In the genomic region with DNA sequence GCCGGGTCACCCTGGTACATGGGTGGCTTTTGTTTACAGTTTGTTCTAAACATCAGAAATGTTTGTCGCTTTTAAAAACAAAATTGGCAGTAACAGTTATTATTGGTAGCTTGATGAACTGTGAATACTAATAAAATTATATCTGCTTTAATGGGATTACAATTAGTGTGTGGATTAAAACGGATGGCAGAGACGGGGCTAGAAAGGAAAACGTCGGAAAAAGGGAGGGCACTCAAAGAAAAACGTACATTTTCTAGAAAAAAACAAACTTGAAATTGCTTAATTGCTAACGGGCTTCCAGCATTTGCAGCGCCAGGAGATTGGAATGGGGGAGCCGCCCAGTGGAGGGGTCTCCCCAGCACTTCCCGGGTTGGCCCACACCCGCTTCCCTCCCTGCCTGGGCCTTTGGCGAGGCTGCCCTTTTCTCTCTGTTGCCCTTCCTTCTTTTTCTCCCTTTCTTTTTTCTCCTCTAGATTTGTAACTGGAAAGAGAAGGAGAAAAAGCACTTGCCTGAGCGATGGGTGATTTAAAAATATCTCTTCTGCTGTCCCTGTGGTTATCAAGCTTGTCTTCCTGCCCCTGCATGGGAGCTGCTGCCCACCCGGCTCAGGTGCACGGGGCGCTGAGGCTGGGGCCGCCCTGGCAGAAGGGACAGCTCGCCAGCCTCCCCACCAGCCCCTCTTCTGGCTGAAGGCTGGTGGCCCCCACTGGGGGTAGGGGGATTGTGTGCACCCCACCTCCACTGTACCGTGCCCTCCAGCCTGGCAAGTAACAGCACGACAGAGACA, we compare ENCODE assay signal across 11 cellular contexts. TPM values are rescaled to one million over a fixed set of nuclear protein-coding genes. Genes with fewer than 3 reads are reported as not detected.
DNase-seq lines count a peak whose midpoint lies in the region; ATAC-seq, FAIRE-seq and TF ChIP-seq lines count a peak whose summit lies in the region.
"Had no signal": no experiment of that assay in that cellular context is flagged by ENCODE, and none has a peak within 500 bp of the region (broad histone marks: within the 10 kb centered on the region; RNA-seq: fewer than 3 reads in every experiment).

No MANE protein-coding gene starts in this region.

- no peaks in the 10 kb centered on the region for H3K9me1 ChIP-seq in keratinocyte (ENCODE audit: control insufficient read depth, extremely low read depth, insufficient read depth, low read length)

- no peaks in the 10 kb centered on the region for H3K9me3 Mint-ChIP-seq in HFFc6
- H3K9me3 Mint-ChIP-seq: T-helper 1 cell treated with Interleukin-12 subunit alpha and Interleukin-12 subunit beta and Interleukin-4 antibody, amounts not matched to agents 30 μg/mL and 1 μg/mL, for 36 hours had no signal

- H3K27me3 Mint-ChIP-seq in HFFc6 (ENCODE audit: insufficient read depth) = peaks cover 4% of the 10 kb centered on the region; the same call in 1 of the 2 replicates

- no peak for ATAC-seq in GM21786 (IDR thresholded peaks at IDR 0.05; ENCODE audit: unreplicated experiment)
- ATAC-seq in HG03135 (IDR thresholded peaks at IDR 0.05; ENCODE audit: unreplicated experiment) = no peak
- no peak for ATAC-seq in GM21367 (IDR thresholded peaks at IDR 0.05; ENCODE audit: unreplicated experiment)

- H3K4me3 ChIP-seq in keratinocyte (ENCODE audit: control insufficient read depth in 2 of 3, extremely low read depth in 1 of 3, insufficient read depth in 2 of 3, low read depth in 1 of 3, low read length in 3 of 3) (peak overlapping the region; percentile 49 to 81 (median 71)), spleen (peak overlapping the region in 4 of 8 donors; percentile 57 to 79 (median 64))

- peaks cover 3% of the 10 kb centered on the region; the same call in 1 of the 2 replicates for H3K36me3 Mint-ChIP-seq in HFFc6 (ENCODE audit: low read depth)

- intact Hi-C loops in spleen (cut with DNase I; ENCODE audit: low total_unique reads) = no loop called here

- peak overlapping the region; percentile 90 for H3K4me2 ChIP-seq in keratinocyte (ENCODE audit: control insufficient read depth, extremely low read depth, insufficient read depth, low read depth, low read length)

- no peaks in the 10 kb centered on the region for H3K9me3 ChIP-seq in keratinocyte (ENCODE audit: control insufficient read depth, low read depth, low read length)
- no peaks in the 10 kb centered on the region for H3K9me3 ChIP-seq in spleen

- H3K27ac ChIP-seq in keratinocyte (ENCODE audit: control insufficient read depth, insufficient read depth, low read length) (peak overlapping the region; percentile 63), spleen (peak overlapping the region; percentile 66 to 95 (median 90))

- dilution Hi-C loops in keratinocyte (cut with MboI; ENCODE audit: extremely low pct_ligation_motif_present, low sequenced_read_pairs) = no loop called here

- no peaks in the 10 kb centered on the region for H3K36me3 ChIP-seq in keratinocyte (ENCODE audit: control insufficient read depth in 2 of 2, extremely low read depth in 1 of 2, insufficient read depth in 2 of 2, low read length in 2 of 2)
- no peaks in the 10 kb centered on the region for H3K36me3 ChIP-seq in spleen

- no peaks in the 10 kb centered on the region for H3K27me3 ChIP-seq in keratinocyte (ENCODE audit: control insufficient read depth, extremely low read depth, insufficient read depth, low read length)
- H3K27me3 ChIP-seq in spleen (replicated peaks in 1 of 7) = peaks cover 4 to 96% (median 47%) of the 10 kb centered on the region in 7 donors

- H2AFZ ChIP-seq in keratinocyte (ENCODE audit: control insufficient read depth, low read length) = no peak overlapping the region

- H4K20me1 ChIP-seq in keratinocyte (ENCODE audit: control insufficient read depth, extremely low read depth, insufficient read depth, low read length) = no peaks in the 10 kb centered on the region

- peaks cover 39% of the 10 kb centered on the region for H3K4me1 ChIP-seq in keratinocyte (ENCODE audit: control insufficient read depth, extremely low read depth, insufficient read depth, low read length)
- H3K4me1 ChIP-seq in spleen = peaks cover 32 to 93% (median 67%) of the 10 kb centered on the region in 6 donors

- no peak for FAIRE-seq in keratinocyte (lab: Jason Lieb, UNC)
- FAIRE-seq: colon, GM18507 had no signal

- no peak for DNase-seq in HFFc6
- peak; percentile 43 for DNase-seq in astrocyte of the hippocampus (ENCODE audit: low read depth, low spot score)
- DNase-seq in keratinocyte (ENCODE audit: low read depth, low spot score) = no peak
- DNase-seq in spleen = no peak
- DNase-seq in NCI-H446 (lab: John Stamatoyannopoulos, UW) = no peak

- H3K4me3 Mint-ChIP-seq in HFFc6 = peak overlapping the region; percentile 94
- H3K4me3 Mint-ChIP-seq: T-helper 1 cell treated with Interleukin-12 subunit alpha and Interleukin-12 subunit beta and Interleukin-4 antibody, amounts not matched to agents 30 μg/mL and 1 μg/mL, for 36 hours had no signal

- H3K27ac Mint-ChIP-seq in HFFc6 = peak overlapping the region; percentile 98

- 31 to 34% (median 32%) methylated on average over 19 to 21 of the region's 21 CpGs for WGBS in spleen, 5 donors

- peak overlapping the region; percentile 89 for H3K9ac ChIP-seq in keratinocyte (ENCODE audit: control insufficient read depth, extremely low read depth, insufficient read depth, low read length)

- no peak for TF ChIP-seq CTCF in HFFc6 (IDR thresholded peaks at IDR 0.05)
- TF ChIP-seq CTCF in keratinocyte (optimal IDR thresholded peaks at IDR 0.05 in 1 of 3, IDR thresholded peaks at IDR 0.05 in 1 of 3, conservative IDR thresholded peaks at IDR 0.05 in 1 of 3; ENCODE audit: extremely low read depth in 1 of 3, insufficient read depth in 2 of 3, low read length in 3 of 3) = no peak
- no peak for TF ChIP-seq CTCF in spleen (IDR thresholded peaks at IDR 0.05 in 8 of 11, conservative IDR thresholded peaks at IDR 0.05 in 3 of 11)

- TF ChIP-seq POLR2A in spleen (IDR thresholded peaks at IDR 0.05) = no peak

- peaks cover 26% of the 10 kb centered on the region for H3K4me1 Mint-ChIP-seq in HFFc6 (ENCODE audit: low read depth)

- H3K79me2 ChIP-seq in keratinocyte (ENCODE audit: control insufficient read depth, insufficient read depth, low read length) = peaks cover 39% of the 10 kb centered on the region

RNA-seq across cellular contexts. Expression of gene BAHCC1, which starts 5.9 kb away (rescaled TPM):
- 1 to 10 TPM; 7.3 to 9.7 (median 8.3) TPM for total RNA-seq in HFFc6 (2021; fragmentation: NEBNext Ultra II Directional; extraction: Animal tissue kit (Norgen Biotek cat#: 25700))
- 0.52 to 1.0 TPM (median 0.80 TPM) in 3 replicates for polyA plus RNA-seq in keratinocyte
- 0.74 TPM for polyA plus RNA-seq in keratinocyte (2011; ENCODE audit: low read depth)
- polyA plus RNA-seq in keratinocyte (2011; cell fraction: cytosol; rRNA removed) = 0.13 and 0.88 TPM in 2 replicates
- polyA plus RNA-seq in keratinocyte (2011; cell fraction: nucleus; rRNA removed) = 3.0 and 5.1 TPM in 2 replicates
- 0.85 and 2.5 TPM in 2 replicates for polyA plus RNA-seq in keratinocyte (2012; ENCODE audit: low replicate concordance)
- 0.99 to 4.3 TPM (median 1.3 TPM) in 3 replicates for polyA minus RNA-seq in keratinocyte
- 0.96 TPM for polyA minus RNA-seq in keratinocyte (2011; cell fraction: cytosol; rRNA and poly(A)+ RNA removed)
- 4.7 and 6.7 TPM in 2 replicates for polyA minus RNA-seq in keratinocyte (2011; cell fraction: nucleus; rRNA and poly(A)+ RNA removed)
- 10 to 100 TPM in 6 of 7 donors, 1 to 10 TPM in 1; 8.7 to 20.3 (median 14.9) TPM for total RNA-seq in spleen
- 10 to 100 TPM in 1 of 3 donors, 1 to 10 TPM in 2; 1.7 to 10.2 (median 2.0) TPM for polyA plus RNA-seq in spleen
